ENCODE assay signal across 8 cellular contexts in genomic region chr3:41198950-41199865, GRCh38. TPM values are rescaled to one million over a fixed set of nuclear protein-coding genes. Genes with fewer than 3 reads are reported as not detected.
DNase-seq lines count a peak whose midpoint lies in the region; ATAC-seq and TF ChIP-seq lines count a peak whose summit lies in the region.

Gene CTNNB1 (plus strand): TSS chr3:41199505. CDS start chr3:41224069, 24,564 bp downstream.

- peak; percentile 73 for ATAC-seq in HG02610 (IDR thresholded peaks at IDR 0.05; ENCODE audit: unreplicated experiment)
- ATAC-seq in left cardiac atrium = peak; percentile 93 to 94

- peak; percentile 98 for DNase-seq in GM12865 (ENCODE audit: low read depth)
- DNase-seq in NCI-H1092 treated with DMSO at 0.1 percent for 48 hours (lab: John Stamatoyannopoulos, UW) = peak; percentile 77
- DNase-seq in T-helper 1 cell = peak; percentile 82 to 92 (median 87)
- DNase-seq in amniotic epithelial cell (ENCODE audit: low read depth) = peak; percentile 94
- peak; percentile 93 for DNase-seq in left cardiac atrium
- peak; percentile 91 for DNase-seq in progenitor cell of endocrine pancreas (ENCODE audit: low spot score, unreplicated experiment)
- peak; percentile 95 for DNase-seq in ureter (ENCODE audit: low spot score)

- peaks cover 7% of the 10 kb centered on the region for H3K27me3 Mint-ChIP-seq in progenitor cell of endocrine pancreas

- H3K4me1 Mint-ChIP-seq in progenitor cell of endocrine pancreas (ENCODE audit: low read depth) = peaks cover 35% of the 10 kb centered on the region

- H3K36me3 Mint-ChIP-seq in progenitor cell of endocrine pancreas (ENCODE audit: insufficient read depth) = peaks cover 1% of the 10 kb centered on the region

- intact Hi-C loops in left cardiac atrium (cut with DNase I) = loop anchor here in 1 of 2 donors (5.0 kb wide), 3 partner anchors 82 to 227 kb away; no protein-coding TSS in a partner anchor

- peak within 1 kb of the TSS; percentile 98 for H3K27ac Mint-ChIP-seq in progenitor cell of endocrine pancreas

- H3K4me3 ChIP-seq in GM12865 (ENCODE audit: low read depth, low read length) = peak within 1 kb of the TSS; percentile 99

- TF ChIP-seq CTCF in GM12865 (IDR thresholded peaks at IDR 0.05; ENCODE audit: insufficient read depth, low read depth, low read length, missing control alignments) (no peak), progenitor cell of endocrine pancreas (IDR thresholded peaks at IDR 0.05; ENCODE audit: unreplicated experiment) (peak; percentile 18)

- H3K9me3 Mint-ChIP-seq in progenitor cell of endocrine pancreas (ENCODE audit: low read depth) = no peaks in the 10 kb centered on the region

- peak within 1 kb of the TSS; percentile 91 for H3K4me3 Mint-ChIP-seq in progenitor cell of endocrine pancreas (ENCODE audit: low read depth)

RNA-seq across cellular contexts. Expression of gene CTNNB1, which starts in this region (rescaled TPM):
- total RNA-seq in left cardiac atrium = 100 to 1,000 TPM; 169 to 207 TPM
- 504 and 531 TPM in 2 replicates for total RNA-seq in progenitor cell of endocrine pancreas
- total RNA-seq in ureter = 335 TPM

Comparison
In these comparisons a context has a peak if more than half of its experiments do, and no peak if none do; other contexts are left out.
1. Peak in every context shown above with its lines: DNase-seq, ATAC-seq and H3K4me3 ChIP-seq.